Comparison of ENCODE assay signal across 8 cellular contexts in the genomic region with DNA sequence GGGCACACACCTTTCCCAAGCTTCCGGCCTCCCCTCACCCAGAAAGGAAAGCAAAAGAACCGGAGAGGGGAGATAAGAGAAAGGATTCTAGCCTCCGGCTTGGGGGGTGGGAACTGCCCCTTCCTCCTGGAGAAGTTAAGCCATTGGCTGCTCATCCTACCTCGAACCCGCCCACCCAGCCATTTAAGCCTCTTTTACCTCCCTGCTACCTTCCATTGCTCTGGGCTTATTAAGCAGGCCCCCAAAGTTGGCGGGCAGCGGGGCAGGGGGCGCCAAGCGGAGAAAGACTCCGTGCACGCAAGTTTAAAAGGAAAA. TPM values are rescaled to one million over a fixed set of nuclear protein-coding genes. Genes with fewer than 3 reads are reported as not detected.
DNase-seq lines count a peak whose midpoint lies in the region; ATAC-seq, FAIRE-seq and TF ChIP-seq lines count a peak whose summit lies in the region.

No MANE protein-coding gene starts in this region.

- CTCF ChIA-PET in Panc1 (lab: Charles Lee): no interaction called here

- peak overlapping the region; percentile 89 for H3K27ac ChIP-seq in Panc1 (ENCODE audit: low read length)

- H2AFZ ChIP-seq in neuron (ENCODE audit: low read depth, low read length): peak overlapping the region; percentile 71

- H3K27ac Mint-ChIP-seq in activated naive CD4-positive, alpha-beta T cell treated with anti-CD3 and anti-CD28 coated beads, Interleukin-2, amount 50 U/mL, for 72 hours: peak overlapping the region in 1 of 2 donors; percentile 74

- H3K36me3 Mint-ChIP-seq in activated naive CD4-positive, alpha-beta T cell treated with anti-CD3 and anti-CD28 coated beads, Interleukin-2, amount 50 U/mL, for 72 hours: no peaks in the 10 kb centered on the region

- H3K4me3 ChIP-seq in Panc1 (ENCODE audit: low read depth in 2 of 2, low read length in 2 of 2) (peak overlapping the region; percentile 82 to 95), neuron (ENCODE audit: low read length) (peak overlapping the region; percentile 85)

- in situ Hi-C loops in Panc1 (cut with HindIII; ENCODE audit: low pct_unique_long_range_greater_than_20kb, low sequenced_read_pairs): no loop called here

- no peak for TF ChIP-seq CTCF in D721Med (IDR thresholded peaks at IDR 0.05; ENCODE audit: insufficient read depth, missing control alignments)
- no peak for TF ChIP-seq CTCF in Panc1 (IDR thresholded peaks at IDR 0.05)

- intact Hi-C loops in Panc1 (cut with micrococcal nuclease; ENCODE audit: unreplicated experiment): loop anchor here (5.0 to 10.0 kb wide), 3 partner anchors 54 to 417 kb away; no protein-coding TSS in a partner anchor

- no peaks in the 10 kb centered on the region for H3K9me3 Mint-ChIP-seq in activated naive CD4-positive, alpha-beta T cell treated with anti-CD3 and anti-CD28 coated beads, Interleukin-2, amount 50 U/mL, for 72 hours

- no TSS peak for BruUV-seq in Panc1 (replicated peaks; lab: Mats Ljungman, UMichigan)

- no peaks in the 10 kb centered on the region for H3K36me3 ChIP-seq in Panc1 (ENCODE audit: control insufficient read depth, insufficient read depth, low read length)
- no peaks in the 10 kb centered on the region for H3K36me3 ChIP-seq in neuron (ENCODE audit: insufficient read depth, low read length)

- DNase-seq in D721Med (ENCODE audit: insufficient read length, low spot score) (peak; percentile 52), LoVo (ENCODE audit: low spot score) (peak; percentile 84), Panc1 (ENCODE audit: low read depth, low spot score) (no peak), globus pallidus (ENCODE audit: low spot score) (peak; percentile 78), ureter (ENCODE audit: low spot score) (peak; percentile 91)
- DNase-seq in activated naive CD4-positive, alpha-beta T cell treated with anti-CD3 and anti-CD28 coated beads, Interleukin-2, amount 50 U/mL, for 72 hours (ENCODE audit: low spot score in 2 of 2): peak in 1 of 2 donors; percentile 43

- FAIRE-seq in D721Med (lab: Jason Lieb, UNC): peak; percentile 16

- H3K9me3 ChIP-seq in Panc1 (ENCODE audit: control insufficient read depth, insufficient read depth, low read depth, low read length) (no peaks in the 10 kb centered on the region), neuron (ENCODE audit: low read length) (no peaks in the 10 kb centered on the region)

- POLR2A ChIA-PET in Panc1 (lab: Charles Lee): interaction anchor here (0.6 to 4.1 kb wide), 2 partner anchors 62 to 121 kb away, joined by 11 to 28 read pairs; no protein-coding TSS in a partner anchor

- H3K27me3 ChIP-seq in Panc1 (ENCODE audit: control insufficient read depth, insufficient read depth, low read length): no peaks in the 10 kb centered on the region
- no peaks in the 10 kb centered on the region for H3K27me3 ChIP-seq in neuron (ENCODE audit: insufficient read depth, low read length)

- H3K4me1 ChIP-seq in Panc1 (ENCODE audit: control insufficient read depth, insufficient read depth, low read length) (peaks cover 19% of the 10 kb centered on the region), neuron (ENCODE audit: insufficient read depth, low read length) (peaks cover 27% of the 10 kb centered on the region)

- peak; percentile 72 for ATAC-seq in Panc1
- peak; percentile 28 to 47 for ATAC-seq in activated naive CD4-positive, alpha-beta T cell treated with anti-CD3 and anti-CD28 coated beads, Interleukin-2, amount 50 U/mL, for 72 hours
- ATAC-seq in HG03520 (IDR thresholded peaks at IDR 0.05; ENCODE audit: unreplicated experiment): no peak

RNA-seq across cellular contexts. Expression of a gene that starts 2.3 kb away (rescaled TPM):
- total RNA-seq in Panc1 (2021; ENCODE audit: unreplicated experiment) (7.7 TPM), ureter (23.4 TPM)
- polyA plus RNA-seq in Panc1 (2012; ENCODE audit: insufficient read length): 7.1 TPM
- total RNA-seq in activated naive CD4-positive, alpha-beta T cell treated with anti-CD3 and anti-CD28 coated beads, Interleukin-2, amount 50 U/mL, for 72 hours: 1 to 10 TPM in 1 of 2 donors, under 1 TPM in 1; 0.70 to 1.0 TPM
